ENCODE assay signal across 19 cellular contexts in the genomic region with DNA sequence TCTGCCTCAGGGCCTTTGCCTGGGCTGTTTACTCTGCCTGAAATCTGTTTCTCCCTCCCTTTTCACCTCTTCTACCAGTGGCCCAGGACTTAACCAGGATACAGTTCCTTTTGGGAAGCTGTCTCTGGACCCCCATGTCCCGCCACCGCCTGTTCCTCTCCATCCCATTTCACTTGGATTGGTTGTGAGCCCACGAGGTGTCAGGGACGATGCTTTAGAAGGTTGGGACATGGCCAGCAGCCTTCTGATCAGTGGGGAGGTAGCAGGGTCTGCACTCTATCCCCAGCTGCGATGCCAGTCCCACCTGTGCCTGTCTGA.
"Had no signal": no experiment of that assay in that cellular context is flagged by ENCODE, and none has a peak within 500 bp of the region (broad histone marks: within the 10 kb centered on the region; RNA-seq: fewer than 3 reads in every experiment).

No MANE protein-coding gene starts in this region.

- H3K36me3 Mint-ChIP-seq: activated naive CD8-positive, alpha-beta T cell; memory B cell had no signal

- H3K4me3 ChIP-seq: cardiac muscle cell, hepatocyte, spleen, thoracic aorta had no signal

- H3K36me3 ChIP-seq: cardiac muscle cell, thoracic aorta had no signal

- H3K4me3 Mint-ChIP-seq: activated CD8-positive, alpha-beta T cell treated with anti-CD3 and anti-CD28 coated beads, Interleukin-2, amount 10 ng/mL, durations not matched to agents 7 days and 5 days; activated naive CD8-positive, alpha-beta T cell; memory B cell; nephron; T-helper 17 cell had no signal

- H3K27ac ChIP-seq: cardiac muscle cell, hepatocyte, spleen, thoracic aorta had no signal

- H3K27me3 ChIP-seq: cardiac muscle cell, hepatocyte, spleen had no signal

- H3K27ac Mint-ChIP-seq: activated CD8-positive, alpha-beta T cell treated with anti-CD3 and anti-CD28 coated beads, Interleukin-2, amount 10 ng/mL, durations not matched to agents 7 days and 5 days; activated naive CD8-positive, alpha-beta T cell; memory B cell; nephron; T-helper 17 cell had no signal

- ATAC-seq: activated CD8-positive, alpha-beta T cell treated with anti-CD3 and anti-CD28 coated beads, Interleukin-2, amount 10 ng/mL, durations not matched to agents 7 days and 5 days; esophagus mucosa; T-helper 17 cell had no signal

- H3K9me3 Mint-ChIP-seq: memory B cell, nephron had no signal

- DNase-seq: activated CD4-positive, alpha-beta T cell treated with anti-CD3 and anti-CD28 coated beads for 4 hours; activated CD4-positive, CD25-positive, alpha-beta regulatory T cell; activated CD8-positive, alpha-beta T cell treated with anti-CD3 and anti-CD28 coated beads, Interleukin-2, amount 10 ng/mL, durations not matched to agents 7 days and 5 days; activated gamma-delta T cell treated with Interleukin-2 at 50 U/mL for 16 hours; amygdala; effector memory CD4-positive, alpha-beta T cell; foreskin melanocyte; glutamatergic neuron; spleen; stimulated activated CD4-positive, alpha-beta T cell treated with anti-CD3 and anti-CD28 coated beads, Interleukin-4, amount 100 ng/mL, for 1 hour; stimulated activated naive CD4-positive, alpha-beta T cell had no signal

- H3K4me1 Mint-ChIP-seq: memory B cell had no signal

- H3K27me3 Mint-ChIP-seq: activated naive CD8-positive, alpha-beta T cell; T-helper 17 cell had no signal
